In genomic region chr5:78806544-78806943, GRCh38 we compare ENCODE assay signal across 19 cellular contexts.
DNase-seq lines count a peak whose midpoint lies in the region; ATAC-seq and FAIRE-seq lines count a peak whose summit lies in the region.
"Had no signal": no experiment of that assay in that cellular context is flagged by ENCODE, and none has a peak within 500 bp of the region (broad histone marks: within the 10 kb centered on the region; RNA-seq: fewer than 3 reads in every experiment).

No MANE protein-coding gene starts in this region.

- peaks cover 13% of the 10 kb centered on the region for H3K4me1 ChIP-seq in ACC112 (ENCODE audit: control insufficient read depth, insufficient read depth, low read length, unreplicated experiment)
- H3K4me1 ChIP-seq: lower lobe of right lung, tibial nerve had no signal

- no peak for ATAC-seq in GM18858 (IDR thresholded peaks at IDR 0.05; ENCODE audit: unreplicated experiment)
- ATAC-seq: heart left ventricle, lower lobe of right lung, WTC11 had no signal

- no peak overlapping the region for H3K4me3 ChIP-seq in ACC112 (ENCODE audit: low read depth, low read length)
- H3K4me3 ChIP-seq: heart left ventricle, lower lobe of right lung, SJCRH30, tibial nerve had no signal

- no peaks in the 10 kb centered on the region for H3K79me2 ChIP-seq in ACC112 (ENCODE audit: control insufficient read depth, insufficient read depth, low read length, unreplicated experiment)

- DNase-seq in HPDE6-E6E7 (ENCODE audit: extremely low spot score) (peak; percentile 33), amniotic stem cell (lab: John Stamatoyannopoulos, UW) (peak; percentile 60), head of caudate nucleus (peak in 24 of 42 donors; percentile 16 to 77 (median 43)), NCI-H524 treated with DMSO at 0.1 percent for 48 hours (lab: John Stamatoyannopoulos, UW) (no peak), NCI-H2081 treated with DMSO at 0.1 percent for 48 hours (lab: John Stamatoyannopoulos, UW) (no peak), frontal cortex (ENCODE audit: low spot score in 2 of 2) (no peak)
- DNase-seq: activated CD8-positive, alpha-beta memory T cell treated with anti-CD3 and anti-CD28 coated beads, Interleukin-2, amount 50 U/mL, for 48 hours; activated naive CD8-positive, alpha-beta T cell treated with anti-CD3 and anti-CD28 coated beads, Interleukin-2, amount 10 ng/mL, durations not matched to agents 7 days and 5 days; DMS53; heart left ventricle; lower lobe of right lung; NCI-H1694 treated with DMSO at 0.1 percent for 48 hours; NCI-H748 treated with DMSO at 0.1 percent for 48 hours had no signal

- no peaks in the 10 kb centered on the region for H3K36me3 ChIP-seq in ACC112 (ENCODE audit: insufficient read depth, low read length)
- H3K36me3 ChIP-seq: heart left ventricle, lower lobe of right lung, SJCRH30, tibial nerve had no signal

- intact Hi-C loops in head of caudate nucleus (cut with DNase I) = no loop called here

- no peak for FAIRE-seq in frontal cortex (lab: Jason Lieb, UNC)
- FAIRE-seq: A204.1 had no signal

- H3K27me3 ChIP-seq in ACC112 (ENCODE audit: insufficient read depth, low read length) = no peaks in the 10 kb centered on the region
- H3K27me3 ChIP-seq: heart left ventricle, SJCRH30, tibial nerve had no signal

- H3K27ac ChIP-seq in ACC112 (ENCODE audit: low read depth, low read length) = peak overlapping the region; percentile 37; the same call in 1 of the 2 replicates
- H3K27ac ChIP-seq: heart left ventricle, lower lobe of right lung, SJCRH30, tibial nerve had no signal

- no peak overlapping the region for H2AFZ ChIP-seq in ACC112 (ENCODE audit: low read length, unreplicated experiment)

Comparison
In these comparisons a context has a peak if more than half of its experiments do, and no peak if none do; other contexts are left out.
1. DNase-seq: peak in HPDE6-E6E7 (single experiment), amniotic stem cell (single experiment) and head of caudate nucleus (24 of 42); none in NCI-H524 treated with DMSO at 0.1 percent for 48 hours (single experiment), NCI-H2081 treated with DMSO at 0.1 percent for 48 hours (single experiment) and frontal cortex (0 of 2).